2 cellular contexts compared by ENCODE assay signal in the genomic region with DNA sequence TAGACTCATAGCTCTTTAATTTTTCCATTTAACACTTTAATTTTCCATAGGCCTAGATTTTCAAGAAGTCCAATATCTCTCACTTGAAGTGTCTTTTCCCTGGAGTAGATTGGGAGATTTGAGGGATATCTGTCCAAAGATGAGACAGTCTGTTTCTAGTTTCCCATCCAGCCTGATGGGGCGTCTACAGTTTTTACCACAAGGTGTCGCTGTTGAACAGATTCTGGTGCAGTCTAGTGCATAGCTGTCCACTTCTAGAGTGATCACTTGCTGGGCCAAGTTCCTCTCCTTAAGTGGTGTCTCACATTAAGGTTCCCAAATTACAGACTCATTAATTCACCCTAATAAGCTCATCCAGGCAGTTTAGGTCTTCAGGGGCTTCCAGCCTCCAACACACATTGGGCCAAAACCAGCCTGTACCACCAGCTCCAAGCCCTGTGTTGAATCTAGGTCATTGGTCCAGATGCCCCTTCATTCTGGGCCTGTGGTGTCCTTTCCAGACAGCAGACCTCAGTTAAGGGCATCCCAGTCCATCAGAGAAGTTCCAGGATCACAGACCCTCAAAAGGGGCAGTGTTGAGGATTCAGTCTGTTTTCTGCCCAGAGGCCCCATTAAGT.
TF ChIP-seq lines count a peak whose summit lies in the region.

No MANE protein-coding gene starts in this region.

TF ChIP-seq in SK-N-SH treated with all-trans-retinoic acid at 6 μM for 48 hours, 23 proteins besides CTCF, POLR2A, EP300 and RAD21 (continued from another document):
- TF ChIP-seq, protein P1, sequence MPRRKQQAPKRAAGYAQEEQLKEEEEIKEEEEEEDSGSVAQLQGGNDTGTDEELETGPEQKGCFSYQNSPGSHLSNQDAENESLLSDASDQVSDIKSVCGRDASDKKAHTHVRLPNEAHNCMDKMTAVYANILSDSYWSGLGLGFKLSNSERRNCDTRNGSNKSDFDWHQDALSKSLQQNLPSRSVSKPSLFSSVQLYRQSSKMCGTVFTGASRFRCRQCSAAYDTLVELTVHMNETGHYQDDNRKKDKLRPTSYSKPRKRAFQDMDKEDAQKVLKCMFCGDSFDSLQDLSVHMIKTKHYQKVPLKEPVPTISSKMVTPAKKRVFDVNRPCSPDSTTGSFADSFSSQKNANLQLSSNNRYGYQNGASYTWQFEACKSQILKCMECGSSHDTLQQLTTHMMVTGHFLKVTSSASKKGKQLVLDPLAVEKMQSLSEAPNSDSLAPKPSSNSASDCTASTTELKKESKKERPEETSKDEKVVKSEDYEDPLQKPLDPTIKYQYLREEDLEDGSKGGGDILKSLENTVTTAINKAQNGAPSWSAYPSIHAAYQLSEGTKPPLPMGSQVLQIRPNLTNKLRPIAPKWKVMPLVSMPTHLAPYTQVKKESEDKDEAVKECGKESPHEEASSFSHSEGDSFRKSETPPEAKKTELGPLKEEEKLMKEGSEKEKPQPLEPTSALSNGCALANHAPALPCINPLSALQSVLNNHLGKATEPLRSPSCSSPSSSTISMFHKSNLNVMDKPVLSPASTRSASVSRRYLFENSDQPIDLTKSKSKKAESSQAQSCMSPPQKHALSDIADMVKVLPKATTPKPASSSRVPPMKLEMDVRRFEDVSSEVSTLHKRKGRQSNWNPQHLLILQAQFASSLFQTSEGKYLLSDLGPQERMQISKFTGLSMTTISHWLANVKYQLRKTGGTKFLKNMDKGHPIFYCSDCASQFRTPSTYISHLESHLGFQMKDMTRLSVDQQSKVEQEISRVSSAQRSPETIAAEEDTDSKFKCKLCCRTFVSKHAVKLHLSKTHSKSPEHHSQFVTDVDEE (CRISPR knock-in tag; IDR thresholded peaks at IDR 0.05): no peak
- TF ChIP-seq ZFP3 (CRISPR knock-in tag; IDR thresholded peaks at IDR 0.05): no peak
- no peak for TF ChIP-seq ZC3H10 (CRISPR knock-in tag; IDR thresholded peaks at IDR 0.05)
- no peak for TF ChIP-seq ISL1 (CRISPR knock-in tag; IDR thresholded peaks at IDR 0.05)

TF ChIP-seq in K562, 482 proteins besides CTCF, POLR2A, EP300 and RAD21 (continued from another document):
- TF ChIP-seq DEAF1 (CRISPR knock-in tag; IDR thresholded peaks at IDR 0.05) (peak; percentile 62), CBFA2T2 (conservative IDR thresholded peaks at IDR 0.05) (no peak), CBX1 (IDR thresholded peaks at IDR 0.05; ENCODE audit: low read depth) (peak; percentile 79; the same call in 1 of the 2 replicates), ZEB2 (IDR thresholded peaks at IDR 0.05) (peak; percentile 37; the same call in 1 of the 2 replicates), ZC3H4 (CRISPR knock-in tag; IDR thresholded peaks at IDR 0.05; ENCODE audit: borderline replicate concordance) (no peak), RB1 (IDR thresholded peaks at IDR 0.05; ENCODE audit: low read depth) (0 out of 2 replicates have a peak, but pooled peaks have one; percentile 9)
TF ChIP-seq in K562: peak in this region for 8.
